9 cellular contexts compared by ENCODE assay signal in genomic region chr5:149831492-149831891, GRCh38.
DNase-seq lines count a peak whose midpoint lies in the region; ATAC-seq and TF ChIP-seq lines count a peak whose summit lies in the region.
"Had no signal": no experiment of that assay in that cellular context is flagged by ENCODE, and none has a peak within 500 bp of the region (broad histone marks: within the 10 kb centered on the region; RNA-seq: fewer than 3 reads in every experiment).

No MANE protein-coding gene starts in this region.

- H3K4me1 Mint-ChIP-seq in stimulated activated naive CD8-positive, alpha-beta T cell treated with anti-CD3 and anti-CD28 coated beads, Interleukin-15, amount 100 ng/mL, for 72 hours: peaks cover 12% of the 10 kb centered on the region

- no peak for TF ChIP-seq CTCF in left ventricle myocardium inferior (IDR thresholded peaks at IDR 0.05; ENCODE audit: borderline replicate concordance)
- no peak for TF ChIP-seq CTCF in heart right ventricle (IDR thresholded peaks at IDR 0.05)

- WGBS in heart right ventricle, 2 donors: 65 to 77% methylated on average over 5 of the region's 5 CpGs
- WGBS in aorta, 2 donors: 61 to 67% methylated on average over 5 of the region's 5 CpGs

- no peaks in the 10 kb centered on the region for H3K27me3 ChIP-seq in left ventricle myocardium inferior (ENCODE audit: low read depth)
- H3K27me3 ChIP-seq in heart right ventricle: no peaks in the 10 kb centered on the region
- H3K27me3 ChIP-seq in aorta (ENCODE audit: control insufficient read depth in 1 of 2, insufficient read depth in 2 of 2, low read length in 1 of 2): no peaks in the 10 kb centered on the region

- no peak overlapping the region for H3K4me3 ChIP-seq in left ventricle myocardium inferior
- H3K4me3 ChIP-seq in heart right ventricle: no peak overlapping the region
- no peak overlapping the region for H3K4me3 ChIP-seq in aorta (ENCODE audit: low read length in 2 of 2)

- no peaks in the 10 kb centered on the region for H3K9me3 Mint-ChIP-seq in activated naive CD4-positive, alpha-beta T cell treated with anti-CD3 and anti-CD28 coated beads, Interleukin-2, amount 50 U/mL, for 72 hours
- no peaks in the 10 kb centered on the region for H3K9me3 Mint-ChIP-seq in stimulated activated naive CD8-positive, alpha-beta T cell treated with anti-CD3 and anti-CD28 coated beads, Interleukin-15, amount 100 ng/mL, for 72 hours

- peaks cover 68% of the 10 kb centered on the region for H3K36me3 ChIP-seq in left ventricle myocardium inferior
- peaks cover 0 to 95% (median 27%) of the 10 kb centered on the region in 9 donors for H3K36me3 ChIP-seq in heart right ventricle
- no peaks in the 10 kb centered on the region for H3K36me3 ChIP-seq in aorta (ENCODE audit: control insufficient read depth in 1 of 2, insufficient read depth in 2 of 2, low read length in 1 of 2)

- peaks cover 68% of the 10 kb centered on the region for H3K4me1 ChIP-seq in left ventricle myocardium inferior
- H3K4me1 ChIP-seq in heart right ventricle: peaks cover 7 to 57% (median 21%) of the 10 kb centered on the region in 9 donors
- no peaks in the 10 kb centered on the region for H3K4me1 ChIP-seq in aorta (ENCODE audit: control insufficient read depth in 1 of 2, insufficient read depth in 2 of 2, low read length in 2 of 2)

- no peak for ATAC-seq in heart right ventricle
- ATAC-seq in HG03280 (IDR thresholded peaks at IDR 0.05; ENCODE audit: unreplicated experiment): peak; percentile 67
- peak; percentile 71 to 93 for ATAC-seq in activated naive CD4-positive, alpha-beta T cell treated with anti-CD3 and anti-CD28 coated beads, Interleukin-2, amount 50 U/mL, for 72 hours
- peak; percentile 90 for ATAC-seq in stimulated activated naive CD8-positive, alpha-beta T cell treated with anti-CD3 and anti-CD28 coated beads, Interleukin-15, amount 100 ng/mL, for 72 hours
- no peak for ATAC-seq in aorta (ENCODE audit: low FRiP score)

- no peaks in the 10 kb centered on the region for H3K27me3 Mint-ChIP-seq in stimulated activated naive CD8-positive, alpha-beta T cell treated with anti-CD3 and anti-CD28 coated beads, Interleukin-15, amount 100 ng/mL, for 72 hours

- intact Hi-C loops in left ventricle myocardium inferior (cut with micrococcal nuclease) (loop anchor here (10.0 kb wide), 2 partner anchors 133 to 163 kb away; partner anchors contain the start of gene SLC26A2), heart right ventricle (cut with DNase I) (loop anchor here in 6 of 10 donors (5.0 to 10.0 kb wide), 5 partner anchors 133 to 194 kb away; partner anchors contain the start of gene SLC26A2 (in 2 of the 6)), aorta (cut with DNase I) (loop anchor here in 1 of 2 donors (2.0 kb wide), 1 partner anchor 195 kb away; no protein-coding TSS in a partner anchor)

- H3K27ac Mint-ChIP-seq in activated naive CD4-positive, alpha-beta T cell treated with anti-CD3 and anti-CD28 coated beads, Interleukin-2, amount 50 U/mL, for 72 hours: peak overlapping the region in 1 of 2 donors; percentile 55
- peak overlapping the region; percentile 60 to 89 for H3K27ac Mint-ChIP-seq in stimulated activated naive CD8-positive, alpha-beta T cell treated with anti-CD3 and anti-CD28 coated beads, Interleukin-15, amount 100 ng/mL, for 72 hours

- H3K27ac ChIP-seq in left ventricle myocardium inferior (replicated peaks) (peak overlapping the region; percentile 28), heart right ventricle (no peak overlapping the region), aorta (ENCODE audit: low read depth in 1 of 2, low read length in 2 of 2) (no peak overlapping the region)
- H3K27ac ChIP-seq: C4-2B had no signal

- peaks cover 0 to 4% of the 10 kb centered on the region in 2 donors for H3K36me3 Mint-ChIP-seq in activated naive CD4-positive, alpha-beta T cell treated with anti-CD3 and anti-CD28 coated beads, Interleukin-2, amount 50 U/mL, for 72 hours

- DNase-seq in left ventricle myocardium inferior: no peak
- DNase-seq in heart right ventricle: no peak
- DNase-seq in activated naive CD4-positive, alpha-beta T cell treated with anti-CD3 and anti-CD28 coated beads, Interleukin-2, amount 50 U/mL, for 72 hours (ENCODE audit: low spot score in 2 of 2): peak; percentile 42 to 62
- DNase-seq in stimulated activated naive CD8-positive, alpha-beta T cell treated with anti-CD3 and anti-CD28 coated beads, Interleukin-15, amount 100 ng/mL, for 72 hours: peak; percentile 55 to 66
- no peak for DNase-seq in SHP77 treated with DMSO at 0.1 percent for 48 hours (lab: John Stamatoyannopoulos, UW)
- DNase-seq in aorta: no peak
- DNase-seq in NCI-H1092 treated with DMSO at 0.1 percent for 48 hours (lab: John Stamatoyannopoulos, UW): no peak

- H3K9me3 ChIP-seq in left ventricle myocardium inferior (replicated peaks): no peaks in the 10 kb centered on the region
- no peaks in the 10 kb centered on the region for H3K9me3 ChIP-seq in heart right ventricle
- H3K9me3 ChIP-seq in aorta (ENCODE audit: control insufficient read depth, low read length): no peaks in the 10 kb centered on the region

- no peak overlapping the region for H3K4me3 Mint-ChIP-seq in stimulated activated naive CD8-positive, alpha-beta T cell treated with anti-CD3 and anti-CD28 coated beads, Interleukin-15, amount 100 ng/mL, for 72 hours

Comparison
In these comparisons a context has a peak if more than half of its experiments do, and no peak if none do; other contexts are left out.
1. DNase-seq: peak in activated naive CD4-positive, alpha-beta T cell treated with anti-CD3 and anti-CD28 coated beads, Interleukin-2, amount 50 U/mL, for 72 hours (2 of 2) and stimulated activated naive CD8-positive, alpha-beta T cell treated with anti-CD3 and anti-CD28 coated beads, Interleukin-15, amount 100 ng/mL, for 72 hours (2 of 2); none in left ventricle myocardium inferior (single experiment), heart right ventricle (0 of 2), SHP77 treated with DMSO at 0.1 percent for 48 hours (single experiment), aorta (0 of 2) and NCI-H1092 treated with DMSO at 0.1 percent for 48 hours (single experiment).
2. ATAC-seq: peak in HG03280 (single experiment), activated naive CD4-positive, alpha-beta T cell treated with anti-CD3 and anti-CD28 coated beads, Interleukin-2, amount 50 U/mL, for 72 hours (2 of 2) and stimulated activated naive CD8-positive, alpha-beta T cell treated with anti-CD3 and anti-CD28 coated beads, Interleukin-15, amount 100 ng/mL, for 72 hours (single experiment); none in heart right ventricle (0 of 8) and aorta (single experiment).